1 cellular context compared by ENCODE assay signal in genomic region chr3:187739561-187740445, GRCh38.
TF ChIP-seq lines count a peak whose summit lies in the region.

No MANE protein-coding gene starts in this region.

TF ChIP-seq in A549, 52 proteins besides CTCF, POLR2A, EP300 and RAD21 (continued from another document):
- TF ChIP-seq MAX (IDR thresholded peaks at IDR 0.05) (peak; percentile 74), KDM5A (IDR thresholded peaks at IDR 0.05) (no peak), GATA3 (IDR thresholded peaks at IDR 0.05; ENCODE audit: borderline replicate concordance) (peak; percentile 29; the same call in 1 of the 2 replicates), BHLHE40 (IDR thresholded peaks at IDR 0.05; ENCODE audit: low read depth, low read length) (no peak), FOSL2 (IDR thresholded peaks at IDR 0.05) (no peak), FOSL2 (CRISPR knock-in tag; IDR thresholded peaks at IDR 0.05) (peak; percentile 33)
